Comparison of ENCODE assay signal across 1 cellular context in the genomic region with DNA sequence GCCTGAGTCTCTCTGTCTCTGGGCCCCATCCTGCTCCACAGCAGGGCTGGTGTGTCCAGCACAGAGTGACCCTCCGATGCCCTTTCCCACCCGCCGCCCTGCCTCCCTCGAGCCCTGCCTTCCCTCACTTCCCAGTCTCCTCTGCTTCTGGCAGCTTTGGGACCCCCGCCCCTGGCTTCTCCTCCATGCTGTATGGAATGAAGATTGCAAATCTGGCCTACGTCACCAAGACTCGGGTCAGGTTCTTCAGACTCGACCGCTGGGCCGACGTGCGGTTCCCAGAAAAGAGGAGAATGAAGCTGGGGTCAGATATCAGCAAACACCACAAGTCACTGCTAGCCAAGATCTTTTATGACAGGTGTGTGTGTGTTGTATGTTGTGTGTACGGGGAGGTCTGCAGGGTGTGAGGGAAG.
TF ChIP-seq lines count a peak whose summit lies in the region.

No MANE protein-coding gene starts in this region.

TF ChIP-seq in GM23338, 12 proteins besides CTCF, POLR2A, EP300 and RAD21 (continued from another document):
- TF ChIP-seq, protein P1, sequence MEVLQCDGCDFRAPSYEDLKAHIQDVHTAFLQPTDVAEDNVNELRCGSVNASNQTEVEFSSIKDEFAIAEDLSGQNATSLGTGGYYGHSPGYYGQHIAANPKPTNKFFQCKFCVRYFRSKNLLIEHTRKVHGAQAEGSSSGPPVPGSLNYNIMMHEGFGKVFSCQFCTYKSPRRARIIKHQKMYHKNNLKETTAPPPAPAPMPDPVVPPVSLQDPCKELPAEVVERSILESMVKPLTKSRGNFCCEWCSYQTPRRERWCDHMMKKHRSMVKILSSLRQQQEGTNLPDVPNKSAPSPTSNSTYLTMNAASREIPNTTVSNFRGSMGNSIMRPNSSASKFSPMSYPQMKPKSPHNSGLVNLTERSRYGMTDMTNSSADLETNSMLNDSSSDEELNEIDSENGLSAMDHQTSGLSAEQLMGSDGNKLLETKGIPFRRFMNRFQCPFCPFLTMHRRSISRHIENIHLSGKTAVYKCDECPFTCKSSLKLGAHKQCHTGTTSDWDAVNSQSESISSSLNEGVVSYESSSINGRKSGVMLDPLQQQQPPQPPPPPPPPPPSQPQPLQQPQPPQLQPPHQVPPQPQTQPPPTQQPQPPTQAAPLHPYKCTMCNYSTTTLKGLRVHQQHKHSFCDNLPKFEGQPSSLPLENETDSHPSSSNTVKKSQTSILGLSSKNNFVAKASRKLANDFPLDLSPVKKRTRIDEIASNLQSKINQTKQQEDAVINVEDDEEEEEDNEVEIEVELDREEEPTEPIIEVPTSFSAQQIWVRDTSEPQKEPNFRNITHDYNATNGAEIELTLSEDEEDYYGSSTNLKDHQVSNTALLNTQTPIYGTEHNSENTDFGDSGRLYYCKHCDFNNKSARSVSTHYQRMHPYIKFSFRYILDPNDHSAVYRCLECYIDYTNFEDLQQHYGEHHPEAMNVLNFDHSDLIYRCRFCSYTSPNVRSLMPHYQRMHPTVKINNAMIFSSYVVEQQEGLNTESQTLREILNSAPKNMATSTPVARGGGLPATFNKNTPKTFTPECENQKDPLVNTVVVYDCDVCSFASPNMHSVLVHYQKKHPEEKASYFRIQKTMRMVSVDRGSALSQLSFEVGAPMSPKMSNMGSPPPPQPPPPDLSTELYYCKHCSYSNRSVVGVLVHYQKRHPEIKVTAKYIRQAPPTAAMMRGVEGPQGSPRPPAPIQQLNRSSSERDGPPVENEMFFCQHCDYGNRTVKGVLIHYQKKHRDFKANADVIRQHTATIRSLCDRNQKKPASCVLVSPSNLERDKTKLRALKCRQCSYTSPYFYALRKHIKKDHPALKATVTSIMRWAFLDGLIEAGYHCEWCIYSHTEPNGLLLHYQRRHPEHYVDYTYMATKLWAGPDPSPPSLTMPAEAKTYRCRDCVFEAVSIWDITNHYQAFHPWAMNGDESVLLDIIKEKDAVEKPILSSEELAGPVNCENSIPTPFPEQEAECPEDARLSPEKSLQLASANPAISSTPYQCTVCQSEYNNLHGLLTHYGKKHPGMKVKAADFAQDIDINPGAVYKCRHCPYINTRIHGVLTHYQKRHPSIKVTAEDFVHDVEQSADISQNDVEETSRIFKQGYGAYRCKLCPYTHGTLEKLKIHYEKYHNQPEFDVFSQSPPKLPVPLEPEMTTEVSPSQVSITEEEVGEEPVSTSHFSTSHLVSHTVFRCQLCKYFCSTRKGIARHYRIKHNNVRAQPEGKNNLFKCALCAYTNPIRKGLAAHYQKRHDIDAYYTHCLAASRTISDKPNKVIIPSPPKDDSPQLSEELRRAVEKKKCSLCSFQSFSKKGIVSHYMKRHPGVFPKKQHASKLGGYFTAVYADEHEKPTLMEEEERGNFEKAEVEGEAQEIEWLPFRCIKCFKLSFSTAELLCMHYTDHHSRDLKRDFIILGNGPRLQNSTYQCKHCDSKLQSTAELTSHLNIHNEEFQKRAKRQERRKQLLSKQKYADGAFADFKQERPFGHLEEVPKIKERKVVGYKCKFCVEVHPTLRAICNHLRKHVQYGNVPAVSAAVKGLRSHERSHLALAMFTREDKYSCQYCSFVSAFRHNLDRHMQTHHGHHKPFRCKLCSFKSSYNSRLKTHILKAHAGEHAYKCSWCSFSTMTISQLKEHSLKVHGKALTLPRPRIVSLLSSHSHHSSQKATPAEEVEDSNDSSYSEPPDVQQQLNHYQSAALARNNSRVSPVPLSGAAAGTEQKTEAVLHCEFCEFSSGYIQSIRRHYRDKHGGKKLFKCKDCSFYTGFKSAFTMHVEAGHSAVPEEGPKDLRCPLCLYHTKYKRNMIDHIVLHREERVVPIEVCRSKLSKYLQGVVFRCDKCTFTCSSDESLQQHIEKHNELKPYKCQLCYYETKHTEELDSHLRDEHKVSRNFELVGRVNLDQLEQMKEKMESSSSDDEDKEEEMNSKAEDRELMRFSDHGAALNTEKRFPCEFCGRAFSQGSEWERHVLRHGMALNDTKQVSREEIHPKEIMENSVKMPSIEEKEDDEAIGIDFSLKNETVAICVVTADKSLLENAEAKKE (CRISPR knock-in tag; IDR thresholded peaks at IDR 0.05), result no peak
- TF ChIP-seq POLR2AphosphoS5 (IDR thresholded peaks at IDR 0.05; ENCODE audit: low read depth) (no peak), JUNB (IDR thresholded peaks at IDR 0.05; ENCODE audit: unreplicated experiment) (no peak), ZNF331 (CRISPR knock-in tag; IDR thresholded peaks at IDR 0.05; ENCODE audit: low read depth) (no peak), EZH2phosphoT487 (IDR thresholded peaks at IDR 0.05; ENCODE audit: unreplicated experiment) (no peak)
